19 cellular contexts compared by ENCODE assay signal in the genomic region with DNA sequence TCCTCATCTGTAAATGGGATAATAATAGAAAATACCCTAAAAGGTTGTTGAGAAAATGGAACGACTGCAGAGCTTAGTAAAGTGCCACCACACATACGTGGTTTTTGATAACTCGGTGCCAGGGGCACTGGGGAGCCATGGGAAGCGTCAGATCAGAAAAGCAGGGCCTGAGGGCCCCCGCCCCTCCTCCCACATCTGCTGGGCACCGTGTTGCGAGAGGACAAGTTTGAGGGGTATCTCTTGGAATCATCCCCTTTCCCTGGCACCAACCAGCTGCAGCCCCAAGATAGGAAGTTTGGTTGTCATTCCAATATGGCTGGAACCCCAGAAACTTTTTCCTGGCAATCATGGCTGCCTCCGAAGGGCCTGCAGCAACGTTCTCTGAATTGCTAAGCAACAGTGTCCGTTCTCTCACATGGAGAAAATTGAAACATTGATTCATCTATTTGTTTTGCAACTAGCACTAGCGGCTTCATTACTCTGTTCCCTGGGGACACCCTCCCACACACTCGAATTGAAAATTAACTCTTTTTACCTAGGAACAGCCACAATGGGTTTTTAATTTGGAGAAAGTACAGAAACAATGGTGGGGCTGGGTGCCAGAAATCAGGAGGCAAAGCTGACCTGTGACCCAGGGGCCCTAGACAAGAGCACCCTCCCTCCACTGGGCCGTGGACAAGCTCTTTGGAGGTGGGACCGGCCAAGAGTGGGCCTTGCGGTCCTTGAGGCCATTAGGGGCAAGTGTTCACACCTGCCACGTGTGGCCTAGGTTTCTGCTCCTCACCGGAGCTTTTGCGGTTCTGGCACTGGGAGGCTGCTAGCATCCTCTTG.
DNase-seq lines count a peak whose midpoint lies in the region; ATAC-seq and TF ChIP-seq lines count a peak whose summit lies in the region.
"Had no signal": no experiment of that assay in that cellular context is flagged by ENCODE, and none has a peak within 500 bp of the region (broad histone marks: within the 10 kb centered on the region; RNA-seq: fewer than 3 reads in every experiment).

No MANE protein-coding gene starts in this region.

- H3K4me1 ChIP-seq in tibial artery: peaks cover 0 to 6% (median 2%) of the 10 kb centered on the region in 4 donors
- H3K4me1 ChIP-seq: uterus had no signal

- H3K27ac Mint-ChIP-seq in type B pancreatic cell: no peak overlapping the region
- H3K27ac Mint-ChIP-seq: GM23338 had no signal

- H3K27me3 Mint-ChIP-seq in type B pancreatic cell: no peaks in the 10 kb centered on the region

- H3K4me3 Mint-ChIP-seq in type B pancreatic cell: no peak overlapping the region
- H3K4me3 Mint-ChIP-seq: GM23338 had no signal

- no peak overlapping the region for H3K4me3 ChIP-seq in tibial artery
- H3K4me3 ChIP-seq: body of pancreas, GM23338, lung, uterus had no signal

- intact Hi-C loops in Right ventricle myocardium superior (cut with DNase I) (no loop called here), left ventricle myocardium superior (cut with micrococcal nuclease) (no loop called here), left cardiac atrium (cut with DNase I) (loop anchor here (1.0 to 5.0 kb wide), 2 partner anchors 66 kb away; no protein-coding TSS in a partner anchor), tibial artery (cut with DNase I; ENCODE audit: low total_unique reads) (no loop called here)

- TF ChIP-seq CTCF in tibial artery (IDR thresholded peaks at IDR 0.05) (no peak), type B pancreatic cell (conservative IDR thresholded peaks at IDR 0.05) (no peak)

- no peak overlapping the region for H3K27ac ChIP-seq in tibial artery
- H3K27ac ChIP-seq: uterus had no signal

- DNase-seq in Right ventricle myocardium superior: peak; percentile 13
- no peak for DNase-seq in left ventricle myocardium superior
- peak; percentile 49 for DNase-seq in NCI-H345 treated with DMSO at 0.1 percent for 48 hours (lab: John Stamatoyannopoulos, UW; ENCODE audit: unreplicated experiment)
- DNase-seq in left cardiac atrium: peak; percentile 19
- peak; percentile 13 to 43 for DNase-seq in tibial artery
- DNase-seq in type B pancreatic cell (ENCODE audit: extremely low spot score, unreplicated experiment): no peak
- DNase-seq in DMS114 treated with DMSO at 0.1 percent for 48 hours (lab: John Stamatoyannopoulos, UW; ENCODE audit: unreplicated experiment): no peak
- DNase-seq: activated CD4-positive, alpha-beta T cell treated with anti-CD3 and anti-CD28 coated beads, Interleukin-2, amount 50 U/mL, for 48 hours; AML-193; EL; NCI-H446 treated with DMSO at 0.1 percent for 48 hours; nucleus accumbens; stimulated activated CD8-positive, alpha-beta memory T cell treated with anti-CD3 and anti-CD28 coated beads, Interleukin-4, amount 100 ng/mL, for 48 hours; T-helper 9 cell had no signal

- H3K9me3 ChIP-seq in tibial artery: no peaks in the 10 kb centered on the region
- H3K9me3 ChIP-seq: body of pancreas, uterus had no signal

- ATAC-seq in Right ventricle myocardium superior (ENCODE audit: poor library complexity) (no peak), left ventricle myocardium superior (no peak), left cardiac atrium (no peak), GM19023 (IDR thresholded peaks at IDR 0.05; ENCODE audit: unreplicated experiment) (no peak)
- ATAC-seq: body of pancreas, GM23338 had no signal

- peaks cover 0 to 31% of the 10 kb centered on the region in 2 donors for H3K27me3 ChIP-seq in tibial artery
- H3K27me3 ChIP-seq: body of pancreas, uterus had no signal

- no peaks in the 10 kb centered on the region for H3K36me3 Mint-ChIP-seq in type B pancreatic cell

- H3K4me1 Mint-ChIP-seq in type B pancreatic cell (ENCODE audit: unreplicated experiment): no peaks in the 10 kb centered on the region
- H3K4me1 Mint-ChIP-seq: GM23338 had no signal

- H3K36me3 ChIP-seq in tibial artery: no peaks in the 10 kb centered on the region
- H3K36me3 ChIP-seq: uterus had no signal

- no peaks in the 10 kb centered on the region for H3K9me3 Mint-ChIP-seq in type B pancreatic cell
- H3K9me3 Mint-ChIP-seq: GM23338 had no signal

Comparison
In these comparisons a context has a peak if more than half of its experiments do, and no peak if none do; other contexts are left out.
1. DNase-seq: peak in Right ventricle myocardium superior (single experiment), NCI-H345 treated with DMSO at 0.1 percent for 48 hours (single experiment), left cardiac atrium (single experiment) and tibial artery (2 of 2); none in left ventricle myocardium superior (single experiment), type B pancreatic cell (single experiment) and DMS114 treated with DMSO at 0.1 percent for 48 hours (single experiment).
2. intact Hi-C loops: an anchor here in left cardiac atrium (1.0 to 5.0 kb wide); none called in Right ventricle myocardium superior, left ventricle myocardium superior and tibial artery.